ENCODE assay signal across 1 cellular context in the genomic region with DNA sequence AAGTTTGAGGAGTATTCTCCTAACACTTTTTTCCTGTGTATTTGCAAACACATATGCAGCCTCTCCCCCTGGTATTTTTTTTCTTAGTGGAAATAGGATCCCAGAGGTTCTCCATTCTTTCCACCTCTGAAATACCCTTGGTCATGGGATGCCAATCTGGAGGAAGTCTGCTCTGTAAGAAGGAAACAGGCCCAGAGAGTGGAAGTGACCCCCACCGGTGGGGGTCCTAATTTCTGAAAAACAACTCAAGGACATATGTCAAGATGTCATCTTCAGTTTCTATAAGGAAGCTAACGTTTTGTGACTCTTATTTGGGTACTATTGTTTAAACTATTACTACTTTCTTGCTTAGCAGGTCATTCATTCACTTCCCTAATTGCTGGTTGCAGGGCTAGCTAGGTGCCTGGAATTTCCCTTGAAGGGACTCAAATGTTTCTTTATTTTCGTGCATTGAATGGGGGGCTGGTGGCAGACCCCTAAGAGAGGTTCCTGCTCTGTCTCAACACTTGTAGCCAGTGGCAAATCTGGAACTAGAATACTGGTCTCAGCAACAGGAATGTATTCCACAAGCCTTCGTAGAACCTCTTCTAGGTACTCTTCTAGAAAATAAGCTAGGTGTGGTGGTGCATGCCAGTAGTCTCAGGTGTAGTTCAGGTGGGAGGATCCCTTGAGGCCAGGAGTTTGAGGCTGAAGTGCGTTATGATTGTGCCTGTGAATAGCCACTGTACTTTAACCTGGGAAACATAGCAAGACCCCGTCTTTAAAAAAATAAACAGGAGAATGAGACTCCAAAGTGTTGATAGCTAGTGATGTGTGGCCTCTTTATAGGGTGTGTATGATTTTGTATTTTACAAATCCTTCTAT.
TF ChIP-seq lines count a peak whose summit lies in the region.

No MANE protein-coding gene starts in this region.

TF ChIP-seq in endothelial cell of umbilical vein, 7 proteins besides CTCF, POLR2A, EP300 and RAD21:
- TF ChIP-seq JUN (IDR thresholded peaks at IDR 0.05; ENCODE audit: borderline replicate concordance, insufficient read depth, insufficient read length, low read depth) (no peak), MYC (IDR thresholded peaks at IDR 0.05; ENCODE audit: low read depth, low read length) (no peak), POLR2AphosphoS5 (IDR thresholded peaks at IDR 0.05; ENCODE audit: insufficient read depth, low read depth, low read length) (no peak), EZH2 (IDR thresholded peaks at IDR 0.05; ENCODE audit: borderline replicate concordance, low read depth, low read length, severe bottlenecking) (no peak), GATA2 (IDR thresholded peaks at IDR 0.05; ENCODE audit: insufficient read depth, insufficient read length, low read depth, low read length) (no peak), FOS (IDR thresholded peaks at IDR 0.05; ENCODE audit: borderline replicate concordance, insufficient read depth, low read length) (no peak)
- TF ChIP-seq, protein P1, sequence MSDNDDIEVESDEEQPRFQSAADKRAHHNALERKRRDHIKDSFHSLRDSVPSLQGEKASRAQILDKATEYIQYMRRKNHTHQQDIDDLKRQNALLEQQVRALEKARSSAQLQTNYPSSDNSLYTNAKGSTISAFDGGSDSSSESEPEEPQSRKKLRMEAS (IDR thresholded peaks at IDR 0.05; ENCODE audit: insufficient read depth, insufficient read length): no peak
